ENCODE assay signal across 12 cellular contexts in the genomic region with DNA sequence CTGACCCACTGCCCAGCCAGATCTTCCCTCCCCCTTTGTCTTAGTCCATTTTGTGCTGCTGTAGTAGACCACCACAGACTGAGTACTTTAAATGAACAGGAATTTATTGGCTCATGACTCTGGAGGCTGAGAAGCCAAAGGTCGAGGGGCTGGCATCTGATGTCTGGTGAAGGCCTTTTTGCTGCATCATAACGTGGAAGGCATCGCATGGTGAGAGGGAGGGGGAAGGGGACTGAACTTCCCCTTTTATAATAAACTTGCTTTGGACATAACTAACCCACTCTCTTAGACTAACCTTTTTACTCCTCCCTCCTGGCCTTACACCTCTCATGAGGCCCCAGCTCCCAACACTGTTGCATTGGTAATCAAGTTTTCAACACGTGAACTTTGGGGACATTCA.
DNase-seq lines count a peak whose midpoint lies in the region; ATAC-seq and TF ChIP-seq lines count a peak whose summit lies in the region.
"Had no signal": no experiment of that assay in that cellular context is flagged by ENCODE, and none has a peak within 500 bp of the region (broad histone marks: within the 10 kb centered on the region; RNA-seq: fewer than 3 reads in every experiment).

No MANE protein-coding gene starts in this region.

- peaks cover 17 to 26% of the 10 kb centered on the region in 2 experiments for H3K4me1 ChIP-seq in neutrophil (ENCODE audit: control insufficient read depth in 1 of 2, insufficient read depth in 1 of 2, low read depth in 1 of 2, low read length in 1 of 2)

- H3K27ac ChIP-seq in angular gyrus (ENCODE audit: low read depth, low read length) = peak overlapping the region; percentile 49
- peak overlapping the region; percentile 83 for H3K27ac ChIP-seq in neutrophil
- H3K27ac ChIP-seq: heart left ventricle had no signal

- no peak for TF ChIP-seq CTCF in neutrophil (IDR thresholded peaks at IDR 0.05)
- no peak for TF ChIP-seq CTCF in GM10248 (IDR thresholded peaks at IDR 0.05; ENCODE audit: control extremely low read depth, extremely low read depth, low read depth, missing control alignments)

- POLR2A ChIA-PET in GM10248 (lab: Yijun Ruan, JAX) = no interaction called here

- H3K36me3 ChIP-seq in neutrophil = no peaks in the 10 kb centered on the region
- H3K36me3 ChIP-seq: heart left ventricle had no signal

- ATAC-seq in HG03354 (IDR thresholded peaks at IDR 0.05; ENCODE audit: poor library complexity, severe bottlenecking, unreplicated experiment) = no peak
- ATAC-seq: heart left ventricle had no signal

- no peaks in the 10 kb centered on the region for H3K27me3 ChIP-seq in neutrophil
- H3K27me3 ChIP-seq: heart left ventricle had no signal

- H3K9me3 ChIP-seq in neutrophil = no peaks in the 10 kb centered on the region
- H3K9me3 ChIP-seq: heart left ventricle had no signal

- DNase-seq in GDM1 (lab: John Stamatoyannopoulos, UW) (peak; percentile 68), Kasumi-1 (lab: John Stamatoyannopoulos, UW) (peak; percentile 75 to 76), GM10248 (ENCODE audit: extremely low spot score) (no peak)
- DNase-seq in activated effector memory CD4-positive, alpha-beta T cell treated with Interleukin-2 at 50 U/mL for 16 hours = no peak
- DNase-seq: effector CD4-positive, alpha-beta T cell; EL; H7; heart left ventricle; NCI-H1092 treated with DMSO at 0.1 percent for 48 hours had no signal

- CTCF ChIA-PET in GM10248 (lab: Yijun Ruan, JAX) = interaction anchor here (1.0 to 6.6 kb wide), 3 partner anchors 12 to 43 kb away, joined by 3 to 43 read pairs (median 4); no protein-coding TSS in a partner anchor

- peak overlapping the region in 1 of 2 experiments; percentile 9 for H3K4me3 ChIP-seq in neutrophil (ENCODE audit: low read depth in 1 of 2, low read length in 1 of 2)
- H3K4me3 ChIP-seq: heart left ventricle had no signal

Comparison
In these comparisons a context has a peak if more than half of its experiments do, and no peak if none do; other contexts are left out.
1. DNase-seq: peak in GDM1 (single experiment) and Kasumi-1 (2 of 2); none in activated effector memory CD4-positive, alpha-beta T cell treated with Interleukin-2 at 50 U/mL for 16 hours (single experiment) and GM10248 (single experiment).